In genomic region chr1:70290248-70290647, GRCh38 we compare ENCODE assay signal across 22 cellular contexts.
A peak's percentile ranks its signal among the peaks of the same experiment; 100 is the strongest.
DNase-seq lines count a peak whose midpoint lies in the region; ATAC-seq lines count a peak whose summit lies in the region.
"Had no signal": no experiment of that assay in that cellular context is flagged by ENCODE, and none has a peak within 500 bp of the region (broad histone marks: within the 10 kb centered on the region; RNA-seq: fewer than 3 reads in every experiment).

No MANE protein-coding gene starts in this region.

- peak; percentile 77 for ATAC-seq in activated T-helper 17 cell treated with anti-CD3 and anti-CD28 coated beads, Interleukin-2, amount 50 U/mL, for 72 hours (replicated peaks)
- no peak for ATAC-seq in sciatic nerve
- ATAC-seq: CD8-positive, alpha-beta T cell; HCT116; left cardiac atrium; SK-N-SH treated with all-trans-retinoic acid at 6 μM for 48 hours had no signal

- H3K36me3 Mint-ChIP-seq in activated T-helper 17 cell treated with anti-CD3 and anti-CD28 coated beads, Interleukin-2, amount 50 U/mL, for 72 hours (ENCODE audit: low read depth): peaks cover 84% of the 10 kb centered on the region

- H3K27ac Mint-ChIP-seq in activated T-helper 17 cell treated with anti-CD3 and anti-CD28 coated beads, Interleukin-2, amount 50 U/mL, for 72 hours: no peak overlapping the region
- H3K27ac Mint-ChIP-seq: CD8-positive, alpha-beta T cell; nephron progenitor cell had no signal

- no peaks in the 10 kb centered on the region for H3K9me3 Mint-ChIP-seq in activated T-helper 17 cell treated with anti-CD3 and anti-CD28 coated beads, Interleukin-2, amount 50 U/mL, for 72 hours
- H3K9me3 Mint-ChIP-seq: CD8-positive, alpha-beta T cell; nephron progenitor cell had no signal

- no peaks in the 10 kb centered on the region for H3K4me1 Mint-ChIP-seq in activated T-helper 17 cell treated with anti-CD3 and anti-CD28 coated beads, Interleukin-2, amount 50 U/mL, for 72 hours
- H3K4me1 Mint-ChIP-seq: nephron progenitor cell had no signal

- intact Hi-C loops in sciatic nerve (cut with DNase I): no loop called here

- H3K4me3 Mint-ChIP-seq in activated T-helper 17 cell treated with anti-CD3 and anti-CD28 coated beads, Interleukin-2, amount 50 U/mL, for 72 hours: no peak overlapping the region
- H3K4me3 Mint-ChIP-seq: CD8-positive, alpha-beta T cell; nephron progenitor cell had no signal

- DNase-seq in ELR (ENCODE audit: low read depth): peak; percentile 58
- DNase-seq in epithelial cell of prostate (ENCODE audit: low read depth, low spot score): peak; percentile 39
- peak; percentile 58 to 84 for DNase-seq in lung microvascular endothelial cell (ENCODE audit: low read depth in 2 of 2)
- no peak for DNase-seq in NCI-H345 (lab: John Stamatoyannopoulos, UW)
- no peak for DNase-seq in DMS53 (lab: John Stamatoyannopoulos, UW)
- no peak for DNase-seq in COLO668 (lab: John Stamatoyannopoulos, UW; ENCODE audit: unreplicated experiment)
- DNase-seq in sciatic nerve (ENCODE audit: low spot score): no peak
- DNase-seq: activated CD4-positive, alpha-beta T cell treated with anti-CD3 and anti-CD28 coated beads, Interleukin-2, amount 50 U/mL, for 48 hours; anterior cingulate cortex; CD8-positive, alpha-beta T cell; left cardiac atrium; NCI-H1105 treated with DMSO at 0.1 percent for 48 hours; NCI-H2081 treated with DMSO at 0.1 percent for 48 hours; NCI-H524; nephron progenitor cell; posterior cingulate gyrus; stimulated activated CD4-positive, alpha-beta T cell treated with anti-CD3 and anti-CD28 coated beads, Interleukin-2, amount 100 ng/mL, for 24 hours; stimulated activated naive CD4-positive, alpha-beta T cell treated with Interleukin-2 at 50 U/mL for 16 hours; tibial artery had no signal

- no peaks in the 10 kb centered on the region for H3K27me3 Mint-ChIP-seq in activated T-helper 17 cell treated with anti-CD3 and anti-CD28 coated beads, Interleukin-2, amount 50 U/mL, for 72 hours

- peak overlapping the region; percentile 27 for H3K27ac ChIP-seq in epithelial cell of prostate
- H3K27ac ChIP-seq: tibial artery had no signal

Comparison
In these comparisons a context has a peak if more than half of its experiments do, and no peak if none do; other contexts are left out.
1. DNase-seq: peak in ELR (single experiment), epithelial cell of prostate (single experiment) and lung microvascular endothelial cell (2 of 2); none in NCI-H345 (single experiment), DMS53 (single experiment), COLO668 (single experiment) and sciatic nerve (single experiment).